Comparison of ENCODE assay signal across 1 cellular context in genomic region chr10:14330390-14331071, GRCh38.
TF ChIP-seq lines count a peak whose summit lies in the region.

FRMD4A (minus strand) TSS chr10:14330924.

TF ChIP-seq in HepG2, 621 proteins besides CTCF, POLR2A, EP300 and RAD21:
- TF ChIP-seq SIX1 (CRISPR knock-in tag; IDR thresholded peaks at IDR 0.05; ENCODE audit: borderline replicate concordance): no peak
- no peak for TF ChIP-seq ZNF121 (CRISPR knock-in tag; IDR thresholded peaks at IDR 0.05)
- TF ChIP-seq ZNF570 (CRISPR knock-in tag; IDR thresholded peaks at IDR 0.05; ENCODE audit: borderline replicate concordance): no peak
TF ChIP-seq in HepG2: peak in this region for 0.
